ENCODE assay signal across 29 cellular contexts in the genomic region with DNA sequence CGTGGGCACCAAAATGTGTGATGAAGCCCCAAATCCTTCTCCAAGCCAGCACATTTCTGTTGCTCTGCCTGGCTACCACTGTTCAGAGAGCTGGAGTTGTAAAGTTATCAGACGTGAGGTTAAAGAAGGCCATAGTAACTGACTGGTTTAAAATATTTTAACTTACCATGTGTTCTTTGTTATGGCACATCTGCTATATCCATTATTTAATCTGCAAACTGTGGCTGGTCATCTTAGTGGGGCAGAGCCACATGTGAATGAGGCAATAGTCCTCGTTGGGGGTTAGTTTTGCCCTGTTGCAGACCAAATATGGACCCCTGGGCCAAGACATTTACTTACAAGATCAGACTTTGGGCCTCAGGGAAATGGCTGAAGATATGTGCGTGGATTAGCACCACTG.
"Had no signal": no experiment of that assay in that cellular context is flagged by ENCODE, and none has a peak within 500 bp of the region (broad histone marks: within the 10 kb centered on the region; RNA-seq: fewer than 3 reads in every experiment).

No MANE protein-coding gene starts in this region.

- FAIRE-seq: frontal cortex had no signal

- H3K9me3 ChIP-seq: adrenal gland, esophagus squamous epithelium had no signal

- H3K4me1 ChIP-seq: adrenal gland, breast epithelium had no signal

- H3K4me3 ChIP-seq: adrenal gland, breast epithelium, coronary artery, dorsolateral prefrontal cortex, esophagus squamous epithelium had no signal

- ATAC-seq: activated CD4-positive, CD25-positive, alpha-beta regulatory T cell treated with anti-CD3 and anti-CD28 coated beads, Interleukin-2, amount 50 U/mL, for 24 hours; activated CD8-positive, alpha-beta T cell treated with anti-CD3 and anti-CD28 coated beads for 36 hours; activated naive CD8-positive, alpha-beta T cell treated with anti-CD3 and anti-CD28 coated beads, Interleukin-2, amount 50 U/mL, for 24 hours; activated T-cell treated with anti-CD3 and anti-CD28 coated beads, Interleukin-2, amount 50 U/mL, for 4 hours; activated T-helper 17 cell treated with anti-CD3 and anti-CD28 coated beads, Interleukin-2, amount 50 U/mL, for 72 hours; effector memory CD8-positive, alpha-beta T cell; T-helper 17 cell had no signal

- DNase-seq: activated B cell treated with CpG ODN at 0.5 μM for 24 hours; activated CD4-positive, alpha-beta T cell treated with anti-CD3 and anti-CD28 coated beads for 48 hours; activated CD4-positive, alpha-beta T cell treated with anti-CD3 and anti-CD28 coated beads, Interleukin-2, amount 50 U/mL, for 1 hour; activated CD4-positive, alpha-beta T cell treated with anti-CD3 and anti-CD28 coated beads, Interleukin-2, amount 50 U/mL, for 48 hours; activated CD8-positive, alpha-beta memory T cell treated with anti-CD3 and anti-CD28 coated beads for 24 hours; activated CD8-positive, alpha-beta T cell treated with anti-CD3 and anti-CD28 coated beads for 36 hours; activated effector memory CD4-positive, alpha-beta T cell treated with Interleukin-2 at 50 U/mL for 16 hours; activated gamma-delta T cell treated with Interleukin-2 at 50 U/mL for 16 hours; activated naive CD4-positive, alpha-beta T cell treated with Interleukin-2 at 50 U/mL for 16 hours; activated naive CD8-positive, alpha-beta T cell treated with anti-CD3 and anti-CD28 coated beads for 36 hours; activated naive CD8-positive, alpha-beta T cell treated with anti-CD3 and anti-CD28 coated beads, Interleukin-2, amount 50 U/mL, for 24 hours; activated T-cell treated with anti-CD3 and anti-CD28 coated beads, Interleukin-2, amount 50 U/mL, for 4 hours; adrenal gland; amygdala; aorta; dorsolateral prefrontal cortex; effector memory CD8-positive, alpha-beta T cell; erythroblast; esophagus squamous epithelium; head of caudate nucleus; T-helper 1 cell; T-helper 17 cell; T1000; WERI-Rb-1 had no signal

- H3K27ac ChIP-seq: adrenal gland, breast epithelium, dorsolateral prefrontal cortex, esophagus squamous epithelium, WERI-Rb-1 had no signal

- H3K36me3 ChIP-seq: adrenal gland, breast epithelium, WERI-Rb-1 had no signal

- H3K27me3 ChIP-seq: adrenal gland, breast epithelium, dorsolateral prefrontal cortex, esophagus squamous epithelium had no signal
